In the genomic region with DNA sequence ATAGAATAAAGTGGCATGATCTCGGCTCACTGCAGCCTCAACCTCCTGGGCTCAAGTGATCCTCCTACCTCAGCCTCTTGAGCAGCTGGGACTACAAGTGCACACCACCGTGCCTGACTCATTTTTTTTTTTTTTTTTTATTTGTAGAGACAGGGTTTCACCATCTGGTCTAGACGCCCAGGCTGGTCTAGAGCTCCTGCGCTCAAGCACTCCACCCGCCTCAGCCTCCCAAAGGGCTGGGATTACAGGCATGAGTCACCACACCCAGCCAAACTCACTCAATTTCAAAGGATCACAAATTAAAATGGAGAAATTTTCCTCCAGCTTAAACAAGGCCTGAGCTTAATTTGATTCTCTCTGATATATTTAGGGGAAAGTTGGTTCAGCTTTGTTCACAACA, we compare ENCODE assay signal across 8 cellular contexts.
DNase-seq lines count a peak whose midpoint lies in the region; ATAC-seq lines count a peak whose summit lies in the region.

No MANE protein-coding gene starts in this region.

- DNase-seq in Ammon's horn (ENCODE audit: low spot score), result peak; percentile 39
- DNase-seq in KBM-7, result peak; percentile 31
- peak; percentile 95 for DNase-seq in amniotic epithelial cell (ENCODE audit: low read depth)
- peak; percentile 60 for DNase-seq in islet precursor cell
- no peak for DNase-seq in HuH-7 (ENCODE audit: low spot score)
- no peak for DNase-seq in NAMALWA (ENCODE audit: low spot score)
- DNase-seq in NCI-H2029 (lab: John Stamatoyannopoulos, UW), result no peak

- in situ Hi-C loops in KBM-7 (cut with MboI; ENCODE audit: low pct_unique_long_range_greater_than_20kb, low sequenced_read_pairs), result no loop called here

- ATAC-seq in HG03108 (IDR thresholded peaks at IDR 0.05; ENCODE audit: unreplicated experiment), result no peak

Comparison
In these comparisons a context has a peak if more than half of its experiments do, and no peak if none do; other contexts are left out.
1. DNase-seq: peak in Ammon's horn (single experiment), KBM-7 (single experiment), amniotic epithelial cell (single experiment) and islet precursor cell (single experiment); none in HuH-7 (single experiment), NAMALWA (single experiment) and NCI-H2029 (single experiment).